1 cellular context compared by ENCODE assay signal in the genomic region with DNA sequence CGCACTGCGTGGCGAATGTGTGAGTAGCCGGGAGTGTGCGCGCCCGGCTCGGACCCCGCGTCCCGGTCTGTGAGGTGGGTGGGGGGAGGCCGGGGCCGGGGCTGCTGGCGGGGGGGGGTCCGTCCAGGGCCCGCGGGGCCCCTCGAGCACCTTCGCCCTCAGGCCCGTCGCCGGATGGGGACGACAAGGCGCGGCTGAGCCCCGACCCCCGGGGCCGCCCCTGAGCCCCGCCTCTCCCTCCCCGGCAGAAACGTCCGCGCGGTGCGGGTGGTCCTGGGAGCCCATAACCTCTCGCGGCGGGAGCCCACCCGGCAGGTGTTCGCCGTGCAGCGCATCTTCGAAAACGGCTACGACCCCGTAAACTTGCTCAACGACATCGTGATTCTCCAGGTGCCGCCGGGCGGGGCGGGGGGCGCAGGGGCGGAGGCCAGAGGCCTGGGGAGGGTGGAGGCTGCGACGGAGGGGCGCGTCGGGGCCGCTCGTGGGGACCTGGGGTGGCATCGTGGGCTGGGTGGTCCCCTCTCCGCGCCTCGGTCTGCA.
TF ChIP-seq lines count a peak whose summit lies in the region.

No MANE protein-coding gene starts in this region.

TF ChIP-seq in WTC11, 78 proteins besides CTCF, POLR2A, EP300 and RAD21:
- TF ChIP-seq, protein P1, sequence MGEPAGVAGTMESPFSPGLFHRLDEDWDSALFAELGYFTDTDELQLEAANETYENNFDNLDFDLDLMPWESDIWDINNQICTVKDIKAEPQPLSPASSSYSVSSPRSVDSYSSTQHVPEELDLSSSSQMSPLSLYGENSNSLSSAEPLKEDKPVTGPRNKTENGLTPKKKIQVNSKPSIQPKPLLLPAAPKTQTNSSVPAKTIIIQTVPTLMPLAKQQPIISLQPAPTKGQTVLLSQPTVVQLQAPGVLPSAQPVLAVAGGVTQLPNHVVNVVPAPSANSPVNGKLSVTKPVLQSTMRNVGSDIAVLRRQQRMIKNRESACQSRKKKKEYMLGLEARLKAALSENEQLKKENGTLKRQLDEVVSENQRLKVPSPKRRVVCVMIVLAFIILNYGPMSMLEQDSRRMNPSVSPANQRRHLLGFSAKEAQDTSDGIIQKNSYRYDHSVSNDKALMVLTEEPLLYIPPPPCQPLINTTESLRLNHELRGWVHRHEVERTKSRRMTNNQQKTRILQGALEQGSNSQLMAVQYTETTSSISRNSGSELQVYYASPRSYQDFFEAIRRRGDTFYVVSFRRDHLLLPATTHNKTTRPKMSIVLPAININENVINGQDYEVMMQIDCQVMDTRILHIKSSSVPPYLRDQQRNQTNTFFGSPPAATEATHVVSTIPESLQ (CRISPR knock-in tag; IDR thresholded peaks at IDR 0.05): no peak
- TF ChIP-seq ZBTB43 (CRISPR knock-in tag; IDR thresholded peaks at IDR 0.05) (no peak), GRHL2 (CRISPR knock-in tag; IDR thresholded peaks at IDR 0.05; ENCODE audit: insufficient replicate concordance, severe bottlenecking) (no peak), ZNF219 (CRISPR knock-in tag; IDR thresholded peaks at IDR 0.05; ENCODE audit: borderline replicate concordance) (no peak), ETV6 (CRISPR knock-in tag; IDR thresholded peaks at IDR 0.05) (no peak), GABPB1 (CRISPR knock-in tag; IDR thresholded peaks at IDR 0.05) (no peak), ATF2 (CRISPR knock-in tag; IDR thresholded peaks at IDR 0.05; ENCODE audit: borderline replicate concordance, low read depth) (no peak), ZMAT4 (CRISPR knock-in tag; IDR thresholded peaks at IDR 0.05) (no peak), ZNF232 (CRISPR knock-in tag; IDR thresholded peaks at IDR 0.05) (no peak), ZNF425 (CRISPR knock-in tag; conservative IDR thresholded peaks at IDR 0.05) (no peak), NFE2L1 (CRISPR knock-in tag; IDR thresholded peaks at IDR 0.05) (no peak)
- TF ChIP-seq, protein P2, sequence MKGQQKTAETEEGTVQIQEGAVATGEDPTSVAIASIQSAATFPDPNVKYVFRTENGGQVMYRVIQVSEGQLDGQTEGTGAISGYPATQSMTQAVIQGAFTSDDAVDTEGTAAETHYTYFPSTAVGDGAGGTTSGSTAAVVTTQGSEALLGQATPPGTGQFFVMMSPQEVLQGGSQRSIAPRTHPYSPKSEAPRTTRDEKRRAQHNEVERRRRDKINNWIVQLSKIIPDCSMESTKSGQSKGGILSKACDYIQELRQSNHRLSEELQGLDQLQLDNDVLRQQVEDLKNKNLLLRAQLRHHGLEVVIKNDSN (CRISPR knock-in tag; IDR thresholded peaks at IDR 0.05): no peak
- TF ChIP-seq, protein P3, sequence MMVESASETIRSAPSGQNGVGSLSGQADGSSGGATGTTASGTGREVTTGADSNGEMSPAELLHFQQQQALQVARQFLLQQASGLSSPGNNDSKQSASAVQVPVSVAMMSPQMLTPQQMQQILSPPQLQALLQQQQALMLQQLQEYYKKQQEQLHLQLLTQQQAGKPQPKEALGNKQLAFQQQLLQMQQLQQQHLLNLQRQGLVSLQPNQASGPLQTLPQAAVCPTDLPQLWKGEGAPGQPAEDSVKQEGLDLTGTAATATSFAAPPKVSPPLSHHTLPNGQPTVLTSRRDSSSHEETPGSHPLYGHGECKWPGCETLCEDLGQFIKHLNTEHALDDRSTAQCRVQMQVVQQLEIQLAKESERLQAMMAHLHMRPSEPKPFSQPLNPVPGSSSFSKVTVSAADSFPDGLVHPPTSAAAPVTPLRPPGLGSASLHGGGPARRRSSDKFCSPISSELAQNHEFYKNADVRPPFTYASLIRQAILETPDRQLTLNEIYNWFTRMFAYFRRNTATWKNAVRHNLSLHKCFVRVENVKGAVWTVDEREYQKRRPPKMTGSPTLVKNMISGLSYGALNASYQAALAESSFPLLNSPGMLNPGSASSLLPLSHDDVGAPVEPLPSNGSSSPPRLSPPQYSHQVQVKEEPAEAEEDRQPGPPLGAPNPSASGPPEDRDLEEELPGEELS (CRISPR knock-in tag; IDR thresholded peaks at IDR 0.05): no peak
TF ChIP-seq in WTC11: peak in this region for 0.
